9 cellular contexts compared by ENCODE assay signal in the genomic region with DNA sequence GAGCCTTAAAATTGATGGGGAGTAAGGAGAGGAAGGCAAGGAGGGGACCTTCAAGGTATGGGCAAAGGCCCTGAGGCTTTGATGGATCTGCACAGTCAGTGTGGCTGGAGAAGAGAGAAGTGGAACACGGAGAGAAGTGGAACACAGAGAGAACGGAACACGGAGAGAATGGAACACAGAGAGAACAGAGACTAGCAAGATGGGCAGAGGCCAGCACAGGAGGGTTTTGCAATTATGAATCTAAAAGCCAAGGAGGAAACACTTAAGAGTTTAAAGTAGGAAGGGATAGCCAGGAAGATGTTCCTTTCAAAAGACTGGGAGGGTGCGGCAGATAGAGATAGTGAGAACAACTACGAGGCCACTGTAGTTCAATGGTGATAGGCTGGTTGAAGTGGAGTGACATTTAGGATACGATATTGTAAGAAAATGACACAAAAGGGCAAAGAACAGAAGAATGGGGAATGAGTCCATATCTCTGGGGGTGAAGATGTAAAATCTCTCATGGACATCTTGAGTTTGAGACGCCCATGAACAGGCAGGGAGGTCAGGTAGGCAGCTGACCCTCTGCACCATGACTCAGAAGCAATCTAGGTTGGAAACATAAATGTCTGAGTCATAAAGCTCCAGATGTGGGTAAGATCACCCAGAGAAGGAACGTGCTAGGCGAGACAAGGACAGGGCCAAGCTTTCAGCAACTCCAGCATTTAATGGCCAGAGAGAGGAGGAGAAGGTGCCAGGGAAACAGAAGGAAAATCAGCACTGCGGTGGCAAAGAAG. TPM values are rescaled to one million over a fixed set of nuclear protein-coding genes. Genes with fewer than 3 reads are reported as not detected.
DNase-seq lines count a peak whose midpoint lies in the region; FAIRE-seq and TF ChIP-seq lines count a peak whose summit lies in the region.
"Had no signal": no experiment of that assay in that cellular context is flagged by ENCODE, and none has a peak within 500 bp of the region (broad histone marks: within the 10 kb centered on the region; RNA-seq: fewer than 3 reads in every experiment).

No MANE protein-coding gene starts in this region.

- DNase-seq in GOT3 (lab: John Stamatoyannopoulos, UW) (peak; percentile 23), SW480 (ENCODE audit: low spot score) (peak; percentile 86), fibroblast of peridontal ligament (ENCODE audit: extremely low read depth) (peak; percentile 83), small intestine (peak; percentile 92), COLO668 (lab: John Stamatoyannopoulos, UW; ENCODE audit: unreplicated experiment) (no peak), head of caudate nucleus (no peak), GM10248 (ENCODE audit: extremely low spot score) (no peak)
- DNase-seq in stimulated activated CD4-positive, alpha-beta T cell treated with anti-CD3 and anti-CD28 coated beads, Interleukin-12 subunit alpha, Interleukin-12 subunit beta, amount 100 ng/mL, for 4 hours: no peak
- DNase-seq: activated naive CD8-positive, alpha-beta T cell treated with anti-CD3 and anti-CD28 coated beads, Interleukin-2, amount 10 ng/mL, durations not matched to agents 7 days and 5 days had no signal

- intact Hi-C loops in head of caudate nucleus (cut with DNase I): no loop called here

- POLR2A ChIA-PET in GM10248 (lab: Yijun Ruan, JAX): no interaction called here

- no peak overlapping the region for H3K4me3 ChIP-seq in small intestine (ENCODE audit: low read depth in 1 of 2, low read length in 2 of 2)

- WGBS in small intestine, 3 donors: 46 to 69% (median 58%) methylated on average over 10 of the region's 10 CpGs

- H3K27me3 ChIP-seq in small intestine (ENCODE audit: control insufficient read depth in 2 of 2, insufficient read depth in 2 of 2, low read length in 2 of 2): no peaks in the 10 kb centered on the region

- H3K27ac ChIP-seq in small intestine (ENCODE audit: low read depth in 1 of 2, low read length in 1 of 2): peak overlapping the region; percentile 69 to 93

- H3K36me3 ChIP-seq in small intestine (ENCODE audit: control insufficient read depth in 2 of 2, insufficient read depth in 2 of 2, low read length in 2 of 2): peaks cover 0 to 3% of the 10 kb centered on the region in 2 donors

- no peak for FAIRE-seq in small intestine (lab: Jason Lieb, UNC)

- peaks cover 12 to 23% of the 10 kb centered on the region in 2 donors for H3K4me1 ChIP-seq in small intestine (ENCODE audit: control insufficient read depth in 2 of 2, insufficient read depth in 1 of 2, low read depth in 1 of 2, low read length in 1 of 2)

- no peaks in the 10 kb centered on the region for H3K9me3 ChIP-seq in small intestine (ENCODE audit: control insufficient read depth, low read depth)

- CTCF ChIA-PET in GM10248 (lab: Yijun Ruan, JAX): interaction anchor here (0.7 to 6.8 kb wide), 5 partner anchors 15 to 58 kb away, joined by 3 to 37 read pairs (median 3); no protein-coding TSS in a partner anchor

- no peak for TF ChIP-seq CTCF in GM10248 (IDR thresholded peaks at IDR 0.05; ENCODE audit: control extremely low read depth, extremely low read depth, low read depth, missing control alignments)

RNA-seq across cellular contexts. Expression of a gene that starts 25.4 kb away (rescaled TPM):
- 10 to 100 TPM in 2 of 3 donors, 1 to 10 TPM in 1; 9.2 to 19.9 (median 12.8) TPM for polyA plus RNA-seq in small intestine

Comparison
In these comparisons a context has a peak if more than half of its experiments do, and no peak if none do; other contexts are left out.
1. DNase-seq: peak in GOT3 (single experiment), SW480 (single experiment), fibroblast of peridontal ligament (single experiment) and small intestine (single experiment); none in COLO668 (single experiment), head of caudate nucleus (0 of 42), stimulated activated CD4-positive, alpha-beta T cell treated with anti-CD3 and anti-CD28 coated beads, Interleukin-12 subunit alpha, Interleukin-12 subunit beta, amount 100 ng/mL, for 4 hours (single experiment) and GM10248 (single experiment).